In the genomic region with DNA sequence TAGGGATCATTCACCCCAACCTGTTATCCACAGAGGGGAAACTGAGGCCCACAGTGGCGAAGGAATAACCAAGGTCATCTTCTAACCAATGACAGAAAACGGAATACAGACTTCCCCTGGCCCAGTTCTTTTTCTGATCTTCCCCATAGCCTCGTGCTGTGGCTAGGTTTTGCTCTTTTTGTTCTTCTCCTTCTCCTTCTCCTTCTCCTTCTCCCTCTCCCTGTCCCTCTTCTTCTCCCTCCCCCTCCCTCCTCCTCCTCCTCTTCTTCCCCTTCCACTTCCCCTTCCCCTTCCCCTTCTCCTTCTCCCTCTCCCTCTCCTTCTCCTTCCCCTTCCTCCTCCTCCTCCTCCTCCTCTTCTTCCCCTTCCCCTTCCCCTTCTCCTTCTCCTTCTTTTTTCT, we compare ENCODE assay signal across 11 cellular contexts.
"Had no signal": no experiment of that assay in that cellular context is flagged by ENCODE, and none has a peak within 500 bp of the region (broad histone marks: within the 10 kb centered on the region; RNA-seq: fewer than 3 reads in every experiment).

No MANE protein-coding gene starts in this region.

- H2AFZ ChIP-seq: GM23248, GM23338 had no signal

- H3K4me1 Mint-ChIP-seq: GM23338, H9 had no signal

- H3K4me1 ChIP-seq: HAP-1 had no signal

- H3K4me2 ChIP-seq: GM23338 had no signal

- H3K27ac ChIP-seq: GM23248 had no signal

- H3K9me3 ChIP-seq: HAP-1 had no signal

- H3K4me3 Mint-ChIP-seq: GM23338, H9, HFFc6 had no signal

- H3K27ac Mint-ChIP-seq: GM23338, H9, HFFc6 had no signal

- FAIRE-seq: H1, H54 had no signal

- H3K36me3 ChIP-seq: HAP-1 had no signal

- ATAC-seq: HCT116 had no signal

- H3K9ac ChIP-seq: GM23248 had no signal

- H3K4me3 ChIP-seq: GM23248, GM23338, HAP-1 had no signal

- DNase-seq: GM23248, GOT3, H7, HCEC 1CT, HFFc6 had no signal
